ENCODE assay signal across 19 cellular contexts in the genomic region with DNA sequence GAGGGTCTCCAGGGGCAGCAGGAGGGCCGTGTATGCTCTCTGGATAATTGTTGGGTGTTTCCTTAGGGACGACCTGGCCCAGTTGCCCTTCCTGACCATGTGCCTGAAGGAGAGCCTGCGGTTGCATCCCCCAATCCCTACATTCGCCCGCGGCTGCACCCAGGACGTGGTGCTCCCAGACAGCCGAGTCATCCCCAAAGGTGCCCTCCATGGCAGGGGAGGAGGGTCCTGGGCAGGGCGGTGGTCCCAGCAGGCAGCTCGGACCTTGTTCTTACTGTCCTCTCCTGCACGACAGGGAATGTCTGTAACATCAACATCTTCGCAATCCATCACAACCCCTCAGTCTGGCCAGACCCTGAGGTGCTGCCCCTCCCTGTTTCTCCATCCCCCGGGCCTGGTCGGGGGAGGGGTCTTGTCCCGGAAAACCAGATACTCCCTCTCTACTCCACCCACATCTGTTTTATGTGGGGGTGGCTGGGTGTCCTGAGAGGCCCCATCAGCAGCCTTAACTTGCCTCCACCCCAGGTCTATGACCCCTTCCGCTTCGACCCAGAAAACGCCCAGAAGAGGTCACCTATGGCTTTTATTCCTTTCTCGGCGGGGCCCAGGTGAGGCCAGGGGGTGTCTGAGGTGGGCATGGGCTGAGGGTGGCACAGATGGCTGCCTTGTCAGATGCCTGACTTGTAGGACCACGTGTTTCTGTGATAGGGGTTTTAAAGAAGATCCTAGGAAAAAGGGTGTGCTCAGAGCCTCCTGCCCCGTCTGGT. TPM values are rescaled to one million over a fixed set of nuclear protein-coding genes. Genes with fewer than 3 reads are reported as not detected.
"Had no signal": no experiment of that assay in that cellular context is flagged by ENCODE, and none has a peak within 500 bp of the region (broad histone marks: within the 10 kb centered on the region; RNA-seq: fewer than 3 reads in every experiment).

No MANE protein-coding gene starts in this region.

- H3K9me3 Mint-ChIP-seq: activated CD4-positive, alpha-beta T cell treated with anti-CD3 and anti-CD28 coated beads, Interleukin-2, amount 10 ng/mL, durations not matched to agents 7 days and 5 days; activated naive CD4-positive, alpha-beta T cell treated with anti-CD3 and anti-CD28 coated beads, Interleukin-2, amount 10 ng/mL, durations not matched to agents 7 days and 5 days; activated naive CD8-positive, alpha-beta T cell treated with anti-CD3 and anti-CD28 coated beads, Interleukin-2, amount 50 U/mL, for 24 hours; activated T-cell treated with anti-CD3 and anti-CD28 coated beads, Interleukin-2, amount 50 U/mL, for 4 hours; activated T-helper 1 cell treated with anti-CD3 and anti-CD28 coated beads, Interleukin-12 subunit alpha, Interleukin-12 subunit beta, Interleukin-2, Interleukin-4 antibody, amounts not matched to agents 30 ng/mL and 10 ng/mL and 1 ng/mL, durations not matched to agents 14 hours and 24 hours and 36 hours; T-helper 1 cell treated with Interleukin-12 subunit alpha and Interleukin-12 subunit beta and Interleukin-4 antibody, amounts not matched to agents 30 μg/mL and 1 μg/mL, for 36 hours; T-helper 2 cell treated with Interferon-gamma antibody and Interleukin-4, amounts not matched to agents 5 μg/mL and 100 μg/mL, for 36 hours had no signal

- H3K27ac Mint-ChIP-seq: activated CD4-positive, alpha-beta T cell treated with anti-CD3 and anti-CD28 coated beads for 36 hours; activated CD4-positive, alpha-beta T cell treated with anti-CD3 and anti-CD28 coated beads, Interleukin-2, amount 10 ng/mL, durations not matched to agents 7 days and 5 days; activated CD8-positive, alpha-beta T cell treated with anti-CD3 and anti-CD28 coated beads, Interleukin-2, amount 10 ng/mL, durations not matched to agents 7 days and 5 days; activated naive CD4-positive, alpha-beta T cell treated with anti-CD3 and anti-CD28 coated beads, Interleukin-2, amount 10 ng/mL, durations not matched to agents 7 days and 5 days; activated naive CD8-positive, alpha-beta T cell; activated naive CD8-positive, alpha-beta T cell treated with anti-CD3 and anti-CD28 coated beads, Interleukin-2, amount 50 U/mL, for 24 hours; activated T-helper 1 cell treated with anti-CD3 and anti-CD28 coated beads, Interleukin-12 subunit alpha, Interleukin-12 subunit beta, Interleukin-2, Interleukin-4 antibody, amounts not matched to agents 30 ng/mL and 10 ng/mL and 1 ng/mL, durations not matched to agents 14 hours and 24 hours and 36 hours; brain; T-helper 1 cell treated with Interleukin-12 subunit alpha and Interleukin-12 subunit beta and Interleukin-4 antibody, amounts not matched to agents 30 μg/mL and 1 μg/mL, for 36 hours; T-helper 2 cell treated with Interferon-gamma antibody and Interleukin-4, amounts not matched to agents 5 μg/mL and 100 μg/mL, for 36 hours; WTC11 had no signal

- H3K27ac ChIP-seq: Peyer's patch, SJSA1 had no signal

- H3K4me1 ChIP-seq: Peyer's patch, SJSA1 had no signal

- H3K36me3 Mint-ChIP-seq: activated naive CD4-positive, alpha-beta T cell treated with anti-CD3 and anti-CD28 coated beads, Interleukin-2, amount 10 ng/mL, durations not matched to agents 7 days and 5 days; activated naive CD8-positive, alpha-beta T cell; brain had no signal

- H3K4me3 Mint-ChIP-seq: activated CD4-positive, alpha-beta T cell treated with anti-CD3 and anti-CD28 coated beads for 36 hours; activated CD4-positive, alpha-beta T cell treated with anti-CD3 and anti-CD28 coated beads, Interleukin-2, amount 10 ng/mL, durations not matched to agents 7 days and 5 days; activated CD8-positive, alpha-beta T cell treated with anti-CD3 and anti-CD28 coated beads, Interleukin-2, amount 10 ng/mL, durations not matched to agents 7 days and 5 days; activated naive CD4-positive, alpha-beta T cell treated with anti-CD3 and anti-CD28 coated beads, Interleukin-2, amount 10 ng/mL, durations not matched to agents 7 days and 5 days; activated naive CD8-positive, alpha-beta T cell; activated naive CD8-positive, alpha-beta T cell treated with anti-CD3 and anti-CD28 coated beads, Interleukin-2, amount 50 U/mL, for 24 hours; activated T-cell treated with anti-CD3 and anti-CD28 coated beads, Interleukin-2, amount 50 U/mL, for 4 hours; activated T-helper 1 cell treated with anti-CD3 and anti-CD28 coated beads, Interleukin-12 subunit alpha, Interleukin-12 subunit beta, Interleukin-2, Interleukin-4 antibody, amounts not matched to agents 30 ng/mL and 10 ng/mL and 1 ng/mL, durations not matched to agents 14 hours and 24 hours and 36 hours; brain; T-helper 1 cell treated with Interleukin-12 subunit alpha and Interleukin-12 subunit beta and Interleukin-4 antibody, amounts not matched to agents 30 μg/mL and 1 μg/mL, for 36 hours; T-helper 2 cell treated with Interferon-gamma antibody and Interleukin-4, amounts not matched to agents 5 μg/mL and 100 μg/mL, for 36 hours; WTC11 had no signal

- H3K9ac ChIP-seq: SK-N-SH had no signal

- H3K4me1 Mint-ChIP-seq: activated naive CD4-positive, alpha-beta T cell treated with anti-CD3 and anti-CD28 coated beads, Interleukin-2, amount 10 ng/mL, durations not matched to agents 7 days and 5 days; activated naive CD8-positive, alpha-beta T cell treated with anti-CD3 and anti-CD28 coated beads, Interleukin-2, amount 50 U/mL, for 24 hours; brain; WTC11 had no signal

- H3K36me3 ChIP-seq: MG63, Peyer's patch, SJSA1 had no signal

- DNase-seq: NCI-H510A had no signal

- H3K27me3 ChIP-seq: Peyer's patch had no signal

- H3K9me3 ChIP-seq: Peyer's patch, SJSA1, SK-N-SH had no signal

- FAIRE-seq: TTC549 had no signal

- H3K4me2 ChIP-seq: SK-N-SH had no signal

- H3K4me3 ChIP-seq: MG63, Peyer's patch, SJSA1 had no signal

RNA-seq across cellular contexts. Expression of a gene that starts 12.3 kb away (rescaled TPM):
- total RNA-seq: activated CD8-positive, alpha-beta T cell treated with anti-CD3 and anti-CD28 coated beads, Interleukin-2, amount 10 ng/mL, durations not matched to agents 7 days and 5 days; activated T-helper 1 cell treated with anti-CD3 and anti-CD28 coated beads, Interleukin-12 subunit alpha, Interleukin-12 subunit beta, Interleukin-2, Interleukin-4 antibody, amounts not matched to agents 30 ng/mL and 10 ng/mL and 1 ng/mL, durations not matched to agents 14 hours and 24 hours and 36 hours; PC-3; SJSA1 had no signal

RNA-seq across cellular contexts. Expression of a gene that starts 13.4 kb away (rescaled TPM):
- total RNA-seq: activated CD4-positive, alpha-beta T cell treated with anti-CD3 and anti-CD28 coated beads for 36 hours; activated CD4-positive, alpha-beta T cell treated with anti-CD3 and anti-CD28 coated beads, Interleukin-2, amount 10 ng/mL, durations not matched to agents 7 days and 5 days; activated CD8-positive, alpha-beta T cell treated with anti-CD3 and anti-CD28 coated beads, Interleukin-2, amount 10 ng/mL, durations not matched to agents 7 days and 5 days; activated T-cell treated with anti-CD3 and anti-CD28 coated beads, Interleukin-2, amount 50 U/mL, for 4 hours; activated T-helper 1 cell treated with anti-CD3 and anti-CD28 coated beads, Interleukin-12 subunit alpha, Interleukin-12 subunit beta, Interleukin-2, Interleukin-4 antibody, amounts not matched to agents 30 ng/mL and 10 ng/mL and 1 ng/mL, durations not matched to agents 14 hours and 24 hours and 36 hours; PC-3; Peyer's patch; SJSA1; WTC11 had no signal
- polyA plus RNA-seq: SK-N-SH had no signal

RNA-seq across cellular contexts. Expression of a gene that starts 44.5 kb away (rescaled TPM):
- total RNA-seq: activated CD4-positive, alpha-beta T cell treated with anti-CD3 and anti-CD28 coated beads for 36 hours; activated CD8-positive, alpha-beta T cell treated with anti-CD3 and anti-CD28 coated beads, Interleukin-2, amount 10 ng/mL, durations not matched to agents 7 days and 5 days; activated T-cell treated with anti-CD3 and anti-CD28 coated beads, Interleukin-2, amount 50 U/mL, for 4 hours; activated T-helper 1 cell treated with anti-CD3 and anti-CD28 coated beads, Interleukin-12 subunit alpha, Interleukin-12 subunit beta, Interleukin-2, Interleukin-4 antibody, amounts not matched to agents 30 ng/mL and 10 ng/mL and 1 ng/mL, durations not matched to agents 14 hours and 24 hours and 36 hours; PC-3; SJSA1; WTC11 had no signal
- polyA plus RNA-seq: SK-N-SH had no signal
